Comparison of ENCODE assay signal across 8 cellular contexts in the genomic region with DNA sequence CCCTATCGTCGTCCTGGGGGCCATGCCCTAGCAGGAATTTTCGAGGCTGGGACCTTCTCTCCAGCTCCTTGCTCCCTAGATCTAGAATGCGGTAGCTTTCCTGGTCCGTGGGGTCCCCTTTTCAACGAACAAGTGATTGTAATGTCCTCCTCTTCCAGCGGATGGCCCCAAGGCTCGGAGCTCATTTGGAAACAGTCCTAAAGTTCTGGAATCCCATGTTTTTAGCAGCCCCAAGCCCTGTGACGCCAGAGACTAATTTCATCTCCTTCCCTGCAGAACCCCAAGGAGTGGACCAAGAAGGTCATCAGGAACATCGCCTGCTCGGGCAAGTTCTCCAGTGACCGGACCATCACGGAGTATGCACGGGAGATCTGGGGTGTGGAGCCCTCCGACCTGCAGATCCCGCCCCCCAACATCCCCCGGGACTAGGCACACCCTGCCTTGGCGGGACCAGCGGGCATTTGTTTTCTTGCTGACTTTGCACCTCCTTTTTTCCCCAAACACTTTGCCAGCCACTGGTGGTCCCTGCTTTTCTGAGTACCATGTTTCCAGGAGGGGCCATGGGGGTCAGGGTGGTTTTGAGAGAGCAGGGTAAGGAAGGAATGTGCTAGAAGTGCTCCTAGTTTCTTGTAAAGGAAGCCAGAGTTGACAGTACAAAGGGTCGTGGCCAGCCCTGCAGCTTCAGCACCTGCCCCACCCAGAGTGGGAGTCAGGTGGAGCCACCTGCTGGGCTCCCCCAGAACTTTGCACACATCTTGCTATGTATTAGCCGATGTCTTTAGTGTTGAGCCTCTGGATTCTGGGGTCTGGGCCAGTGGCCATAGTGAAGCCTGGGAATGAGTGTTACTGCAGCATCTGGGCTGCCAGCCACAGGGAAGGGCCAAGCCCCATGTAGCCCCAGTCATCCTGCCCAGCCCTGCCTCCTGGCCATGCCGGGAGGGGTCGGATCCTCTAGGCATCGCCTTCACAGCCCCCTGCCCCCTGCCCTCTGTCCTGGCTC. TPM values are rescaled to one million over a fixed set of nuclear protein-coding genes. Genes with fewer than 3 reads are reported as not detected.
DNase-seq lines count a peak whose midpoint lies in the region; ATAC-seq, FAIRE-seq and TF ChIP-seq lines count a peak whose summit lies in the region.

No MANE protein-coding gene starts in this region.

- ATAC-seq in GM21529 (IDR thresholded peaks at IDR 0.05; ENCODE audit: unreplicated experiment) = peak; percentile 32
- ATAC-seq in HG03521 (IDR thresholded peaks at IDR 0.05; ENCODE audit: unreplicated experiment) = no peak
- no peak for ATAC-seq in GM21619 (IDR thresholded peaks at IDR 0.05; ENCODE audit: unreplicated experiment)

- peak; percentile 16 for DNase-seq in NCI-H1694 (lab: John Stamatoyannopoulos, UW)
- DNase-seq in NCI-H1694 treated with DMSO at 0.1 percent for 48 hours (lab: John Stamatoyannopoulos, UW) = no peak
- DNase-seq in NCI-H69 (lab: John Stamatoyannopoulos, UW) = peak; percentile 56
- no peak for DNase-seq in bronchial epithelial cell (ENCODE audit: low read depth)
- DNase-seq in medulla oblongata (ENCODE audit: extremely low spot score) = peak; percentile 85

- no peaks in the 10 kb centered on the region for H3K27me3 ChIP-seq in bronchial epithelial cell (ENCODE audit: control insufficient read depth, insufficient read depth, low read length)

- no peak overlapping the region for H3K4me3 ChIP-seq in bronchial epithelial cell (ENCODE audit: low read depth, low read length)

- H3K36me3 ChIP-seq in bronchial epithelial cell (ENCODE audit: control insufficient read depth, insufficient read depth, low read length) = peaks cover 38% of the 10 kb centered on the region

- no peak for FAIRE-seq in bronchial epithelial cell (lab: Jason Lieb, UNC)

- peak; percentile 39 for TF ChIP-seq CTCF in bronchial epithelial cell (IDR thresholded peaks at IDR 0.05; ENCODE audit: insufficient read depth, low read length, severe bottlenecking)

RNA-seq across cellular contexts. Expression of a gene that starts 48.5 kb away (rescaled TPM):
- total RNA-seq in bronchial epithelial cell = 213 and 243 TPM in 2 replicates

Comparison
In these comparisons a context has a peak if more than half of its experiments do, and no peak if none do; other contexts are left out.
1. DNase-seq: peak in NCI-H1694 (single experiment), NCI-H69 (single experiment) and medulla oblongata (single experiment); none in NCI-H1694 treated with DMSO at 0.1 percent for 48 hours (single experiment) and bronchial epithelial cell (single experiment).